8 cellular contexts compared by ENCODE assay signal in genomic region chr5:122845253-122846050, GRCh38.
DNase-seq lines count a peak whose midpoint lies in the region; ATAC-seq and TF ChIP-seq lines count a peak whose summit lies in the region.

Gene SNX24 (plus strand): TSS chr5:122845613. CDS start chr5:122845634, 21 bp downstream.

- ATAC-seq in HG03378 (IDR thresholded peaks at IDR 0.05; ENCODE audit: unreplicated experiment) = peak; percentile 83

- no peak for TF ChIP-seq CTCF in epithelial cell of esophagus (IDR thresholded peaks at IDR 0.05; ENCODE audit: insufficient read depth, low read depth, low read length, missing control alignments)

- H3K4me1 ChIP-seq in BLaER1 treated with 17β-estradiol and CSF1 and Interleukin-3, amounts not matched to agents 10 nM and 100 nM = peaks cover 19 to 80% (median 27%) of the 10 kb centered on the region in 10 experiments; a peak in 19 of 20 replicates

- DNase-seq in GM19238 (ENCODE audit: insufficient read length, low spot score) (peak; percentile 74), NOMO-1 treated with DMSO at 0.1 percent for 48 hours (lab: John Stamatoyannopoulos, UW; ENCODE audit: unreplicated experiment) (peak; percentile 64), activated T-cell treated with anti-CD3 and anti-CD28 coated beads for 1 hour (ENCODE audit: low read depth) (peak; percentile 55), epithelial cell of esophagus (ENCODE audit: low read depth) (peak; percentile 83), midbrain (lab: John Stamatoyannopoulos, UW) (peak; percentile 78)
- peak; percentile 34 to 50 for DNase-seq in stimulated activated CD8-positive, alpha-beta memory T cell treated with anti-CD3 and anti-CD28 coated beads, Interleukin-15, amount 100 ng/mL, for 4 hours (ENCODE audit: low read depth in 2 of 2)

- H3K36me3 ChIP-seq in BLaER1 treated with 17β-estradiol and CSF1 and Interleukin-3, amounts not matched to agents 10 nM and 100 nM = peaks cover 0 to 8% (median 0%) of the 10 kb centered on the region in 11 experiments; a peak in 2 of 22 replicates

- H3K9ac ChIP-seq in BLaER1 treated with 17β-estradiol and CSF1 and Interleukin-3, amounts not matched to agents 10 nM and 100 nM = peak within 1 kb of the TSS; percentile 76 to 92 (median 84)

- peak within 1 kb of the TSS; percentile 75 to 88 (median 83) for H3K4me3 ChIP-seq in BLaER1 treated with 17β-estradiol and CSF1 and Interleukin-3, amounts not matched to agents 10 nM and 100 nM
- peak within 1 kb of the TSS; percentile 59 for H3K4me3 ChIP-seq in epithelial cell of esophagus (ENCODE audit: low read length)

- H3K9me3 ChIP-seq in BLaER1 treated with 17β-estradiol and CSF1 and Interleukin-3, amounts not matched to agents 10 nM and 100 nM (replicated peaks in 1 of 11) = peaks cover 0 to 5% (median 0%) of the 10 kb centered on the region in 11 experiments; a peak in 5 of 22 replicates

- peaks cover 0 to 37% (median 31%) of the 10 kb centered on the region in 11 experiments; a peak in 12 of 22 replicates for H3K27me3 ChIP-seq in BLaER1 treated with 17β-estradiol and CSF1 and Interleukin-3, amounts not matched to agents 10 nM and 100 nM

- H4K20me1 ChIP-seq in BLaER1 treated with 17β-estradiol and CSF1 and Interleukin-3, amounts not matched to agents 10 nM and 100 nM = no peaks in the 10 kb centered on the region; a peak in 3 of 22 replicates

- peak within 1 kb of the TSS; percentile 73 to 91 (median 77) for H3K27ac ChIP-seq in BLaER1 treated with 17β-estradiol and CSF1 and Interleukin-3, amounts not matched to agents 10 nM and 100 nM

- H3K4me2 ChIP-seq in BLaER1 treated with 17β-estradiol and CSF1 and Interleukin-3, amounts not matched to agents 10 nM and 100 nM = peak within 1 kb of the TSS; percentile 84 to 95 (median 90)

Comparison
In these comparisons a context has a peak if more than half of its experiments do, and no peak if none do; other contexts are left out.
1. Peak in every context shown above with its lines: DNase-seq, ATAC-seq, H3K4me3 ChIP-seq and H3K27ac ChIP-seq.